Comparison of ENCODE assay signal across 8 cellular contexts in genomic region chr7:27156508-27156898, GRCh38. TPM values are rescaled to one million over a fixed set of nuclear protein-coding genes. Genes with fewer than 3 reads are reported as not detected.
DNase-seq lines count a peak whose midpoint lies in the region; ATAC-seq and TF ChIP-seq lines count a peak whose summit lies in the region.

Gene HOXA7 (minus strand): TSS chr7:27156675. CDS start chr7:27156545, 130 bp downstream.

- POLR2A ChIA-PET in AG04450 (lab: Yijun Ruan, JAX): interaction anchor here (0.6 to 1.0 kb wide), 2 partner anchors 11 to 956 kb away, joined by 3 read pairs; no protein-coding TSS in a partner anchor

- peaks cover 2% of the 10 kb centered on the region for H3K4me1 Mint-ChIP-seq in glutamatergic neuron (ENCODE audit: low read depth, unreplicated experiment)

- DNase-seq in AG04450 (ENCODE audit: low read depth, low spot score) (no peak), HAP-1 (ENCODE audit: low spot score in 2 of 2) (peak; percentile 87 to 93), SJSA1 (ENCODE audit: low read depth in 1 of 2, low spot score in 2 of 2) (peak in 1 of 2 experiments; percentile 76), glutamatergic neuron (no peak), anterior cingulate cortex (lab: John Stamatoyannopoulos, UW) (no peak), amygdala (lab: John Stamatoyannopoulos, UW) (no peak)

- H3K36me3 Mint-ChIP-seq in glutamatergic neuron (ENCODE audit: unreplicated experiment): peaks cover 15% of the 10 kb centered on the region

- ATAC-seq in HG02970 (IDR thresholded peaks at IDR 0.05; ENCODE audit: low FRiP score, unreplicated experiment): no peak

- peaks cover 44% of the 10 kb centered on the region for H3K4me1 ChIP-seq in HAP-1
- peaks cover 30% of the 10 kb centered on the region for H3K4me1 ChIP-seq in SJSA1 (replicated peaks)
- peaks cover 27 to 39% (median 39%) of the 10 kb centered on the region in 3 donors for H3K4me1 ChIP-seq in skeletal muscle tissue (ENCODE audit: control insufficient read depth in 3 of 3, insufficient read depth in 3 of 3, low read length in 3 of 3)

- peak within 1 kb of the TSS; percentile 88 for H3K4me3 Mint-ChIP-seq in glutamatergic neuron (ENCODE audit: unreplicated experiment)

- peak within 1 kb of the TSS; percentile 38 for H3K27ac Mint-ChIP-seq in glutamatergic neuron (ENCODE audit: unreplicated experiment)

- peaks cover 54% of the 10 kb centered on the region for H3K27me3 Mint-ChIP-seq in glutamatergic neuron (ENCODE audit: unreplicated experiment)

- H3K9me3 ChIP-seq in AG04450 (ENCODE audit: control insufficient read depth, insufficient read depth, low read length) (peaks cover 16% of the 10 kb centered on the region; the same call in 1 of the 2 replicates), HAP-1 (no peaks in the 10 kb centered on the region), SJSA1 (replicated peaks) (no peaks in the 10 kb centered on the region), skeletal muscle tissue (ENCODE audit: control insufficient read depth in 3 of 3, low read length in 3 of 3) (no peaks in the 10 kb centered on the region)

- H3K36me3 ChIP-seq in HAP-1 (replicated peaks) (peaks cover 7% of the 10 kb centered on the region), SJSA1 (no peaks in the 10 kb centered on the region), skeletal muscle tissue (ENCODE audit: control insufficient read depth in 3 of 3, insufficient read depth in 3 of 3, low read length in 3 of 3) (peaks cover 0 to 2% (median 0%) of the 10 kb centered on the region in 3 donors)

- H3K27me3 ChIP-seq in AG04450 (ENCODE audit: control insufficient read depth, insufficient read depth, low read length) (peaks cover 10% of the 10 kb centered on the region), HAP-1 (ENCODE audit: low read depth) (no peaks in the 10 kb centered on the region), SJSA1 (replicated peaks) (no peaks in the 10 kb centered on the region; the same call in 1 of the 2 replicates), skeletal muscle tissue (ENCODE audit: control insufficient read depth in 3 of 3, insufficient read depth in 3 of 3, low read length in 3 of 3) (peaks cover 0 to 8% (median 0%) of the 10 kb centered on the region in 3 donors)

- H3K27ac ChIP-seq in AG04450 (ENCODE audit: low read depth, low read length) (peak within 1 kb of the TSS; percentile 21), SJSA1 (no peak within 1 kb of the TSS; the same call in 1 of the 2 replicates), skeletal muscle tissue (ENCODE audit: low read depth, low read length) (peak within 1 kb of the TSS; percentile 88)

- H3K4me3 ChIP-seq in AG04450 (ENCODE audit: low read depth, low read length) (peak within 1 kb of the TSS; percentile 68), HAP-1 (peak within 1 kb of the TSS; percentile 70), SJSA1 (peak within 1 kb of the TSS; percentile 46), skeletal muscle tissue (ENCODE audit: low read length in 3 of 3) (peak within 1 kb of the TSS; percentile 75 to 89 (median 87))

- in situ Hi-C loops in HAP-1 (cut with MboI; ENCODE audit: low sequenced_read_pairs): loop anchor here (5.0 to 25.0 kb wide), 4 partner anchors 299 to 1299 kb away; partner anchors contain the start of genes CBX3 and HNRNPA2B1

- peak within 1 kb of the TSS; percentile 81 to 93 (median 89) for H3K9ac ChIP-seq in skeletal muscle tissue (ENCODE audit: low read depth in 1 of 3, low read length in 3 of 3)

- CTCF ChIA-PET in AG04450 (lab: Charles Lee): interaction anchor here (0.7 to 1.9 kb wide), 9 partner anchors 8 to 1302 kb away, joined by 3 to 13 read pairs (median 5); partner anchors contain the start of gene HOXA5

- TF ChIP-seq CTCF in AG04450 (IDR thresholded peaks at IDR 0.05; ENCODE audit: low read depth, low read length): no peak
- TF ChIP-seq CTCF in glutamatergic neuron (IDR thresholded peaks at IDR 0.05; ENCODE audit: partially characterized antibody, unreplicated experiment): no peak

- H3K9me3 Mint-ChIP-seq in glutamatergic neuron (ENCODE audit: unreplicated experiment): peaks cover 20% of the 10 kb centered on the region

RNA-seq across cellular contexts. Expression of gene HOXA7, which starts in this region (rescaled TPM):
- 5.1 and 5.3 TPM in 2 replicates for polyA plus RNA-seq in AG04450 (2011; rRNA removed)
- 1.7 and 2.6 TPM in 2 replicates for polyA minus RNA-seq in AG04450 (2011; rRNA and poly(A)+ RNA removed)
- 0.09 and 2.9 TPM in 2 replicates for total RNA-seq in SJSA1 (2014; rRNA removed; shearing (Covaris generic))
- total RNA-seq in glutamatergic neuron (ENCODE audit: unreplicated experiment): not detected
- total RNA-seq in skeletal muscle tissue: 1.6 TPM

Comparison
In these comparisons a context has a peak if more than half of its experiments do, and no peak if none do; other contexts are left out.
1. DNase-seq: peak in HAP-1 (2 of 2); none in AG04450 (single experiment), glutamatergic neuron (single experiment), anterior cingulate cortex (0 of 58) and amygdala (0 of 56).
2. Peak in every context shown above with its lines, with median percentiles within 50 percentile points of each other: H3K4me3 ChIP-seq.